9 cellular contexts compared by ENCODE assay signal in genomic region chr14:68939893-68940613, GRCh38. TPM values are rescaled to one million over a fixed set of nuclear protein-coding genes. Genes with fewer than 3 reads are reported as not detected.
A peak's percentile ranks its signal among the peaks of the same experiment; 100 is the strongest.
DNase-seq lines count a peak whose midpoint lies in the region; ATAC-seq and FAIRE-seq lines count a peak whose summit lies in the region.
"Had no signal": no experiment of that assay in that cellular context is flagged by ENCODE, and none has a peak within 500 bp of the region (broad histone marks: within the 10 kb centered on the region; RNA-seq: fewer than 3 reads in every experiment).

No MANE protein-coding gene starts in this region.

- peak; percentile 90 for FAIRE-seq in RCC 7860 (lab: Jason Lieb, UNC)
- FAIRE-seq: colon had no signal

- in situ Hi-C loops in Caki2 (cut with HindIII; ENCODE audit: low pct_unique_long_range_greater_than_20kb, low sequenced_read_pairs) = no loop called here

- peak; percentile 98 for DNase-seq in Caki2 (ENCODE audit: low read depth)
- DNase-seq in RCC 7860 (ENCODE audit: low spot score) = peak; percentile 97
- DNase-seq in fibroblast of gingiva (ENCODE audit: low read depth) = peak; percentile 90
- peak; percentile 97 for DNase-seq in non-pigmented ciliary epithelial cell (ENCODE audit: low read depth)
- no peak for DNase-seq in activated CD4-positive, alpha-beta T cell treated with anti-CD3 and anti-CD28 coated beads for 1 hour
- DNase-seq in NCI-H1105 treated with DMSO at 0.1 percent for 48 hours (lab: John Stamatoyannopoulos, UW) = no peak

- no peak for ATAC-seq in GM18858 (IDR thresholded peaks at IDR 0.05; ENCODE audit: unreplicated experiment)
- ATAC-seq in GM19351 (IDR thresholded peaks at IDR 0.05; ENCODE audit: unreplicated experiment) = no peak

RNA-seq across cellular contexts. Expression of gene ACTN1, which starts 39.0 kb away (rescaled TPM):
- 53.5 and 57.0 TPM in 2 replicates for total RNA-seq in Caki2 (2014; rRNA removed; shearing (Covaris generic); ENCODE audit: low replicate concordance)

Comparison
In these comparisons a context has a peak if more than half of its experiments do, and no peak if none do; other contexts are left out.
1. DNase-seq: peak in Caki2 (single experiment), RCC 7860 (single experiment), fibroblast of gingiva (single experiment) and non-pigmented ciliary epithelial cell (single experiment); none in activated CD4-positive, alpha-beta T cell treated with anti-CD3 and anti-CD28 coated beads for 1 hour (single experiment) and NCI-H1105 treated with DMSO at 0.1 percent for 48 hours (single experiment).